Comparison of ENCODE assay signal across 8 cellular contexts in genomic region chr6:141677598-141678211, GRCh38.
DNase-seq lines count a peak whose midpoint lies in the region; ATAC-seq and TF ChIP-seq lines count a peak whose summit lies in the region.

No MANE protein-coding gene starts in this region.

- H3K79me2 ChIP-seq in OCI-LY7 (ENCODE audit: insufficient read depth, low read depth, low read length) = no peaks in the 10 kb centered on the region

- no peaks in the 10 kb centered on the region for H3K9me3 Mint-ChIP-seq in activated CD4-positive, alpha-beta T cell treated with anti-CD3 and anti-CD28 coated beads, Interleukin-2, amount 10 ng/mL, durations not matched to agents 7 days and 5 days
- H3K9me3 Mint-ChIP-seq in activated CD4-positive, alpha-beta T cell treated with anti-CD3 and anti-CD28 coated beads for 36 hours (ENCODE audit: low read depth) = no peaks in the 10 kb centered on the region
- H3K9me3 Mint-ChIP-seq in activated T-cell treated with anti-CD3 and anti-CD28 coated beads, Interleukin-2, amount 50 U/mL, for 72 hours = no peaks in the 10 kb centered on the region

- H3K9me3 ChIP-seq in OCI-LY7 (ENCODE audit: low read length) (no peaks in the 10 kb centered on the region), esophagus muscularis mucosa (no peaks in the 10 kb centered on the region)

- H3K27ac Mint-ChIP-seq in activated CD4-positive, alpha-beta T cell treated with anti-CD3 and anti-CD28 coated beads, Interleukin-2, amount 10 ng/mL, durations not matched to agents 7 days and 5 days = no peak overlapping the region
- H3K27ac Mint-ChIP-seq in activated CD4-positive, alpha-beta T cell treated with anti-CD3 and anti-CD28 coated beads for 36 hours = no peak overlapping the region
- H3K27ac Mint-ChIP-seq in activated T-cell treated with anti-CD3 and anti-CD28 coated beads, Interleukin-2, amount 50 U/mL, for 72 hours = no peak overlapping the region

- H3K4me2 ChIP-seq in OCI-LY7 (ENCODE audit: low read length) = no peak overlapping the region

- H3K27me3 ChIP-seq in esophagus muscularis mucosa = no peaks in the 10 kb centered on the region

- H3K36me3 ChIP-seq in OCI-LY7 (ENCODE audit: insufficient read depth, low read length) (no peaks in the 10 kb centered on the region), esophagus muscularis mucosa (no peaks in the 10 kb centered on the region)

- H3K4me1 ChIP-seq in OCI-LY7 (ENCODE audit: insufficient read depth, low read length, poor library complexity, severe bottlenecking) (no peaks in the 10 kb centered on the region), esophagus muscularis mucosa (no peaks in the 10 kb centered on the region)

- H3K9me2 ChIP-seq in OCI-LY7 (ENCODE audit: insufficient read depth, low read length) = no peaks in the 10 kb centered on the region

- no TSS peak for BruUV-seq in OCI-LY7 (replicated peaks; lab: Mats Ljungman, UMichigan)

- no peak overlapping the region for H3K4me3 ChIP-seq in OCI-LY7 (ENCODE audit: low read depth, low read length, poor library complexity, severe bottlenecking)
- H3K4me3 ChIP-seq in esophagus muscularis mucosa = no peak overlapping the region

- CTCF ChIA-PET in activated CD4-positive, alpha-beta T cell treated with anti-CD3 and anti-CD28 coated beads, Interleukin-2, amount 10 ng/mL, durations not matched to agents 7 days and 5 days (lab: Charles Lee) = no interaction called here
- CTCF ChIA-PET in activated CD4-positive, alpha-beta T cell treated with anti-CD3 and anti-CD28 coated beads for 36 hours (lab: Charles Lee) = interaction anchor here (0.6 to 0.7 kb wide), 2 partner anchors 435 to 498 kb away, joined by 4 read pairs; no protein-coding TSS in a partner anchor
- CTCF ChIA-PET in OCI-LY7 (lab: Charles Lee; ENCODE audit: unreplicated experiment) = no interaction called here

- POLR2A ChIA-PET in activated CD4-positive, alpha-beta T cell treated with anti-CD3 and anti-CD28 coated beads, Interleukin-2, amount 10 ng/mL, durations not matched to agents 7 days and 5 days (lab: Charles Lee) = no interaction called here
- POLR2A ChIA-PET in activated CD4-positive, alpha-beta T cell treated with anti-CD3 and anti-CD28 coated beads for 36 hours (lab: Charles Lee) = no interaction called here
- POLR2A ChIA-PET in OCI-LY7 (lab: Charles Lee) = no interaction called here

- H3K27ac ChIP-seq in OCI-LY7 (ENCODE audit: low read depth, low read length, poor library complexity, severe bottlenecking) (no peak overlapping the region), esophagus muscularis mucosa (replicated peaks in 1 of 4) (no peak overlapping the region)

- H3K36me3 Mint-ChIP-seq in activated CD4-positive, alpha-beta T cell treated with anti-CD3 and anti-CD28 coated beads, Interleukin-2, amount 10 ng/mL, durations not matched to agents 7 days and 5 days (ENCODE audit: low read depth) = no peaks in the 10 kb centered on the region
- no peaks in the 10 kb centered on the region for H3K36me3 Mint-ChIP-seq in activated CD4-positive, alpha-beta T cell treated with anti-CD3 and anti-CD28 coated beads for 36 hours (ENCODE audit: low read depth)
- H3K36me3 Mint-ChIP-seq in activated T-cell treated with anti-CD3 and anti-CD28 coated beads, Interleukin-2, amount 50 U/mL, for 72 hours (ENCODE audit: insufficient read depth in 2 of 2) = no peaks in the 10 kb centered on the region

- no peaks in the 10 kb centered on the region for H3K27me3 Mint-ChIP-seq in activated CD4-positive, alpha-beta T cell treated with anti-CD3 and anti-CD28 coated beads, Interleukin-2, amount 10 ng/mL, durations not matched to agents 7 days and 5 days
- no peaks in the 10 kb centered on the region for H3K27me3 Mint-ChIP-seq in activated CD4-positive, alpha-beta T cell treated with anti-CD3 and anti-CD28 coated beads for 36 hours
- no peaks in the 10 kb centered on the region for H3K27me3 Mint-ChIP-seq in activated T-cell treated with anti-CD3 and anti-CD28 coated beads, Interleukin-2, amount 50 U/mL, for 72 hours (ENCODE audit: low read depth)

- TF ChIP-seq CTCF in OCI-LY7 (conservative IDR thresholded peaks at IDR 0.05; ENCODE audit: low read length) (peak; percentile 76), esophagus muscularis mucosa (IDR thresholded peaks at IDR 0.05) (peak in 2 of 3 experiments; percentile 28 to 44)

- TF ChIP-seq POLR2A in esophagus muscularis mucosa (IDR thresholded peaks at IDR 0.05; ENCODE audit: low read depth) = no peak

- intact Hi-C loops in activated CD4-positive, alpha-beta T cell treated with anti-CD3 and anti-CD28 coated beads for 36 hours (cut with DNase I, micrococcal nuclease) = loop anchor here (1.0 to 2.0 kb wide), 2 partner anchors 435 kb away; no protein-coding TSS in a partner anchor
- intact Hi-C loops in OCI-LY7 (cut with micrococcal nuclease; ENCODE audit: unreplicated experiment) = no loop called here
- intact Hi-C loops in esophagus muscularis mucosa (cut with DNase I) = loop anchor here (10.0 kb wide), 1 partner anchor 437 kb away; no protein-coding TSS in a partner anchor

- ATAC-seq in activated CD4-positive, alpha-beta T cell treated with anti-CD3 and anti-CD28 coated beads for 36 hours = no peak
- ATAC-seq in HG03139 (IDR thresholded peaks at IDR 0.05; ENCODE audit: unreplicated experiment) = peak; percentile 63
- ATAC-seq in activated T-cell treated with anti-CD3 and anti-CD28 coated beads, Interleukin-2, amount 50 U/mL, for 72 hours (replicated peaks in 1 of 2) = no peak

- 51% methylated on average over 4 of the region's 4 CpGs for WGBS in esophagus muscularis mucosa

- no peaks in the 10 kb centered on the region for H3K4me1 Mint-ChIP-seq in activated CD4-positive, alpha-beta T cell treated with anti-CD3 and anti-CD28 coated beads, Interleukin-2, amount 10 ng/mL, durations not matched to agents 7 days and 5 days
- no peaks in the 10 kb centered on the region for H3K4me1 Mint-ChIP-seq in activated CD4-positive, alpha-beta T cell treated with anti-CD3 and anti-CD28 coated beads for 36 hours
- H3K4me1 Mint-ChIP-seq in activated T-cell treated with anti-CD3 and anti-CD28 coated beads, Interleukin-2, amount 50 U/mL, for 72 hours (ENCODE audit: low read depth) = no peaks in the 10 kb centered on the region

- H2AFZ ChIP-seq in OCI-LY7 (ENCODE audit: low read length) = no peak overlapping the region

- H4K20me1 ChIP-seq in OCI-LY7 (ENCODE audit: insufficient read depth, low read length) = no peaks in the 10 kb centered on the region

- peak; percentile 10 for DNase-seq in activated CD4-positive, alpha-beta T cell treated with anti-CD3 and anti-CD28 coated beads, Interleukin-2, amount 10 ng/mL, durations not matched to agents 7 days and 5 days
- no peak for DNase-seq in activated CD4-positive, alpha-beta T cell treated with anti-CD3 and anti-CD28 coated beads for 36 hours
- peak; percentile 35 for DNase-seq in OCI-LY7 (ENCODE audit: low spot score)
- no peak for DNase-seq in esophagus muscularis mucosa (ENCODE audit: extremely low spot score)
- peak; percentile 17 for DNase-seq in smooth muscle cell of the brain vasculature (ENCODE audit: low read depth, low spot score)
- no peak for DNase-seq in GF-D8 (lab: John Stamatoyannopoulos, UW)
- DNase-seq in activated T-cell treated with anti-CD3 and anti-CD28 coated beads, Interleukin-2, amount 50 U/mL, for 72 hours = no peak

- no peak overlapping the region for H3K4me3 Mint-ChIP-seq in activated CD4-positive, alpha-beta T cell treated with anti-CD3 and anti-CD28 coated beads, Interleukin-2, amount 10 ng/mL, durations not matched to agents 7 days and 5 days
- no peak overlapping the region for H3K4me3 Mint-ChIP-seq in activated CD4-positive, alpha-beta T cell treated with anti-CD3 and anti-CD28 coated beads for 36 hours
- no peak overlapping the region for H3K4me3 Mint-ChIP-seq in activated T-cell treated with anti-CD3 and anti-CD28 coated beads, Interleukin-2, amount 50 U/mL, for 72 hours

- no peak for TF ChIP-seq EP300 in esophagus muscularis mucosa (IDR thresholded peaks at IDR 0.05)

Comparison
In these comparisons a context has a peak if more than half of its experiments do, and no peak if none do; other contexts are left out.
1. DNase-seq: peak in activated CD4-positive, alpha-beta T cell treated with anti-CD3 and anti-CD28 coated beads, Interleukin-2, amount 10 ng/mL, durations not matched to agents 7 days and 5 days (single experiment), OCI-LY7 (single experiment) and smooth muscle cell of the brain vasculature (single experiment); none in activated CD4-positive, alpha-beta T cell treated with anti-CD3 and anti-CD28 coated beads for 36 hours (single experiment), esophagus muscularis mucosa (single experiment), GF-D8 (single experiment) and activated T-cell treated with anti-CD3 and anti-CD28 coated beads, Interleukin-2, amount 50 U/mL, for 72 hours (0 of 2).